ENCODE assay signal across 25 cellular contexts in the genomic region with DNA sequence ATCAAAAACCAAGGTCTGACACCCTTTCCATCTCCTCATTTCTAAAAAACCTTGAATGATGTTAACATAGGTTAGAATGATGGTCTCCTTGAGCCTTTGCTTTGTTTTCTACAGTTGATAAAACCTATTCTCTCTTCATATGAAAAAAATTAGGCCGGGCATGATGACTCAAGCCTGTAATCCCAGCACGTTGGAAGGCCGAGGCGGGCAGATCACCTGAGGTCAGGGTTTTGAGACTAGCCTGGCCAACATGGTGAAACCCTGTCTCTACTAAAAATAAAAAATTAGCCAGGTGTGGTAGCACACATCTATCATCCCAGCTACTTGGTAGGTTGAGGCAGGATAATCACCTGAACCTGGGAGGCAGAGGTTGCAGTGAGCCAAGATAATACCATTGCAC.
"Had no signal": no experiment of that assay in that cellular context is flagged by ENCODE, and none has a peak within 500 bp of the region (broad histone marks: within the 10 kb centered on the region; RNA-seq: fewer than 3 reads in every experiment).

No MANE protein-coding gene starts in this region.

- DNase-seq: colonic mucosa; cortex of kidney; dermis blood vessel endothelial cell; dorsolateral prefrontal cortex; effector CD4-positive, alpha-beta T cell; effector CD8-positive, alpha-beta T cell; effector memory CD4-positive, alpha-beta T cell; effector memory CD8-positive, alpha-beta T cell; endodermal cell; erythroblast; esophagus squamous epithelium; foreskin fibroblast; foreskin keratinocyte; foreskin melanocyte; glutamatergic neuron; head of caudate nucleus; heart left ventricle; heart right ventricle had no signal

- H3K27ac ChIP-seq: colonic mucosa, coronary artery, epithelial cell of prostate, esophagus muscularis mucosa, esophagus squamous epithelium, foreskin keratinocyte, gastrocnemius medialis, gastroesophageal sphincter, heart left ventricle, heart right ventricle had no signal

- H3K27me3 Mint-ChIP-seq: dendritic cell treated with granulocyte-macrophage colony-stimulating factor and Interleukin-4, amounts not matched to agents 40 ng/mL and 50 ng/mL, for 4 days; effector memory CD8-positive, alpha-beta T cell had no signal

- H3K4me3 ChIP-seq: colonic mucosa, coronary artery, dorsolateral prefrontal cortex, esophagus muscularis mucosa, esophagus squamous epithelium, gastrocnemius medialis, gastroesophageal sphincter, heart left ventricle, heart right ventricle had no signal

- H3K4me1 Mint-ChIP-seq: endodermal cell had no signal

- ATAC-seq: effector memory CD8-positive, alpha-beta T cell; esophagus mucosa; foreskin keratinocyte; gastroesophageal sphincter; heart left ventricle; heart right ventricle had no signal

- H3K4me3 Mint-ChIP-seq: dendritic cell treated with granulocyte-macrophage colony-stimulating factor and Interleukin-4, amounts not matched to agents 40 ng/mL and 50 ng/mL, for 4 days; effector memory CD8-positive, alpha-beta T cell; endodermal cell had no signal

- H3K36me3 ChIP-seq: colonic mucosa, esophagus muscularis mucosa, esophagus squamous epithelium, gastrocnemius medialis, gastroesophageal sphincter had no signal

- H3K9me3 Mint-ChIP-seq: dendritic cell treated with granulocyte-macrophage colony-stimulating factor and Interleukin-4, amounts not matched to agents 40 ng/mL and 50 ng/mL, for 4 days; effector memory CD8-positive, alpha-beta T cell; endodermal cell had no signal

- H3K27ac Mint-ChIP-seq: effector memory CD8-positive, alpha-beta T cell; endodermal cell had no signal

- H3K27me3 ChIP-seq: colonic mucosa, dorsolateral prefrontal cortex, esophagus muscularis mucosa, esophagus squamous epithelium, foreskin keratinocyte, gastrocnemius medialis, gastroesophageal sphincter, heart left ventricle, heart right ventricle had no signal

- H3K4me1 ChIP-seq: colonic mucosa, foreskin keratinocyte had no signal

- H3K9me3 ChIP-seq: colonic mucosa, esophagus muscularis mucosa, esophagus squamous epithelium, gastrocnemius medialis, gastroesophageal sphincter, heart left ventricle, heart right ventricle had no signal
